15 cellular contexts compared by ENCODE assay signal in the genomic region with DNA sequence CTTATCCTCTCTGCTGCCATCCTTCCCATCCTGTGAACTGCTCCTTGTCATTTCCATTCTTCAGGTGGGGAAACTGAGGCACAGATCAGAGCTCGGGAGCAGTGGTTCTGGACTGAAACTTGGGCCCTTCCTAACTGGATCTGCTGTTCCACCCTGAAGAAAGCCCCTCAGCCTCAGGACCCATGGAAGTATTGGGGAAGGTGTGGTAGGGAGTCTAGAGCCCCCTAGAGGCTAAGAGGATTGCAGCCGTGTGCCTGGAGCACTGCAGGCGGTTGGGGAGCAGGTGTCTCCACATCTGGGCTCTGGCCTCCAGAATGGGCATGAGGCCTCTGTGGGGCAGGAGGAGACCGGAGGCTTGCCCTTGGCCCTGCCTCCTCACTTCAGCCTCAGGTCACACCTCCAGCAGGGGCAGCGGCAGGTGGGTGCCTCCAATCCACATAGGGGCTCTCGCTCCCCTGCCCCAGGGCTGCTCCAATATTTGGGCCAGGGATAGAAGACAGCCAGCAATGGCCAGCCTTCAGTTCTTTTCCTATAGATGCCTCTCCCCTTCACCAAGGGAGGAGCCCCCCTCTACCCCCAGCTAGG. TPM values are rescaled to one million over a fixed set of nuclear protein-coding genes. Genes with fewer than 3 reads are reported as not detected.
DNase-seq lines count a peak whose midpoint lies in the region; ATAC-seq and TF ChIP-seq lines count a peak whose summit lies in the region.
"Had no signal": no experiment of that assay in that cellular context is flagged by ENCODE, and none has a peak within 500 bp of the region (broad histone marks: within the 10 kb centered on the region; RNA-seq: fewer than 3 reads in every experiment).

No MANE protein-coding gene starts in this region.

- H3K36me3 Mint-ChIP-seq in type B pancreatic cell, result no peaks in the 10 kb centered on the region

- no peaks in the 10 kb centered on the region for H3K9me3 Mint-ChIP-seq in type B pancreatic cell

- ATAC-seq in right cardiac atrium (no peak), GM18517 (IDR thresholded peaks at IDR 0.05; ENCODE audit: unreplicated experiment) (no peak)

- intact Hi-C loops in right cardiac atrium (cut with DNase I), result no loop called here

- DNase-seq in cardiac muscle cell (ENCODE audit: low read depth in 1 of 2, low spot score in 1 of 2) (peak in 1 of 2 donors; percentile 51), right cardiac atrium (no peak), epithelial cell of esophagus (ENCODE audit: low read depth) (no peak), type B pancreatic cell (ENCODE audit: extremely low spot score, unreplicated experiment) (no peak), mucosa of gallbladder (ENCODE audit: low spot score) (no peak), SW480 (ENCODE audit: low spot score) (no peak)
- DNase-seq: activated CD4-positive, alpha-beta T cell treated with anti-CD3 and anti-CD28 coated beads, Interleukin-2, amount 50 U/mL, for 48 hours; COR-L47; SHP77 treated with DMSO at 0.1 percent for 48 hours; stimulated activated CD4-positive, alpha-beta T cell treated with anti-CD3 and anti-CD28 coated beads, Interleukin-1b, Interleukin-23, amount 100 ng/mL, for 48 hours had no signal

- H2AFZ ChIP-seq in OCI-LY3 (ENCODE audit: low read depth, low read length), result no peak overlapping the region

- H3K4me1 ChIP-seq in cardiac muscle cell (ENCODE audit: low read depth) (no peaks in the 10 kb centered on the region), right cardiac atrium (ENCODE audit: control insufficient read depth, insufficient read depth, low read length) (no peaks in the 10 kb centered on the region), OCI-LY3 (ENCODE audit: low read length) (no peaks in the 10 kb centered on the region)
- H3K4me1 ChIP-seq: ascending aorta had no signal

- H3K9ac ChIP-seq in OCI-LY3 (ENCODE audit: low read length), result no peak overlapping the region

- H3K4me3 ChIP-seq in cardiac muscle cell, result no peak overlapping the region
- no peak overlapping the region for H3K4me3 ChIP-seq in right cardiac atrium (ENCODE audit: low read length)
- H3K4me3 ChIP-seq in OCI-LY3 (ENCODE audit: low read length), result no peak overlapping the region
- H3K4me3 ChIP-seq in epithelial cell of esophagus (ENCODE audit: low read length), result no peak overlapping the region
- H3K4me3 ChIP-seq: ascending aorta, thoracic aorta had no signal

- H3K27ac ChIP-seq in cardiac muscle cell (no peak overlapping the region), right cardiac atrium (ENCODE audit: low read length) (no peak overlapping the region), OCI-LY3 (ENCODE audit: low read length) (no peak overlapping the region)
- H3K27ac ChIP-seq: ascending aorta, thoracic aorta had no signal

- peaks cover 53% of the 10 kb centered on the region for H3K27me3 ChIP-seq in cardiac muscle cell
- H3K27me3 ChIP-seq in right cardiac atrium (ENCODE audit: control insufficient read depth, insufficient read depth), result no peaks in the 10 kb centered on the region
- peaks cover 7% of the 10 kb centered on the region; the same call in 1 of the 2 replicates for H3K27me3 ChIP-seq in OCI-LY3 (ENCODE audit: low read depth, low read length)
- H3K27me3 ChIP-seq: ascending aorta had no signal

- 65% methylated on average over 6 of the region's 6 CpGs for WGBS in right cardiac atrium

- TF ChIP-seq CTCF in cardiac muscle cell (IDR thresholded peaks at IDR 0.05; ENCODE audit: low read depth, low read length) (peak; percentile 55), OCI-LY3 (IDR thresholded peaks at IDR 0.05; ENCODE audit: low read depth, low read length) (peak; percentile 48), epithelial cell of esophagus (IDR thresholded peaks at IDR 0.05; ENCODE audit: insufficient read depth, low read depth, low read length, missing control alignments) (peak; percentile 28), type B pancreatic cell (conservative IDR thresholded peaks at IDR 0.05) (peak; percentile 64)

- H3K4me1 Mint-ChIP-seq in type B pancreatic cell (ENCODE audit: unreplicated experiment), result peaks cover 4% of the 10 kb centered on the region

- H3K4me2 ChIP-seq in OCI-LY3 (ENCODE audit: low read length), result no peak overlapping the region

- peaks cover 27% of the 10 kb centered on the region for H3K27me3 Mint-ChIP-seq in type B pancreatic cell

- no peak overlapping the region for H3K4me3 Mint-ChIP-seq in type B pancreatic cell

- no peaks in the 10 kb centered on the region for H4K20me1 ChIP-seq in OCI-LY3 (ENCODE audit: insufficient read depth, low read length)

- H3K9me3 ChIP-seq in cardiac muscle cell (ENCODE audit: low read depth), result no peaks in the 10 kb centered on the region
- H3K9me3 ChIP-seq in right cardiac atrium (ENCODE audit: control insufficient read depth, low read length), result no peaks in the 10 kb centered on the region
- no peaks in the 10 kb centered on the region for H3K9me3 ChIP-seq in OCI-LY3 (ENCODE audit: insufficient read depth, low read length)
- H3K9me3 ChIP-seq: ascending aorta, thoracic aorta had no signal

- H3K36me3 ChIP-seq in cardiac muscle cell, result no peaks in the 10 kb centered on the region
- no peaks in the 10 kb centered on the region for H3K36me3 ChIP-seq in OCI-LY3 (replicated peaks; ENCODE audit: low read depth, low read length)
- H3K36me3 ChIP-seq: ascending aorta, thoracic aorta had no signal

- no peak overlapping the region for H3K27ac Mint-ChIP-seq in type B pancreatic cell

- H3K79me2 ChIP-seq in OCI-LY3 (ENCODE audit: low read length), result no peaks in the 10 kb centered on the region

RNA-seq across cellular contexts. Expression of gene DNAJB8, which starts 28.1 kb away (rescaled TPM):
- not detected in 2 replicates for total RNA-seq in cardiac muscle cell
- not detected in 2 replicates for polyA plus RNA-seq in cardiac muscle cell
- total RNA-seq in right cardiac atrium, result not detected
- polyA plus RNA-seq in right cardiac atrium, result not detected
- total RNA-seq in type B pancreatic cell (ENCODE audit: low replicate concordance), result not detected in 2 replicates
- not detected for total RNA-seq in mucosa of gallbladder
- total RNA-seq: ascending aorta, glomerular endothelial cell, thoracic aorta had no signal

RNA-seq across cellular contexts. Expression of gene GATA2, which starts 54.4 kb away (rescaled TPM):
- total RNA-seq in cardiac muscle cell (17.7 and 18.3 TPM in 2 replicates), right cardiac atrium (10 to 100 TPM in 3 of 4 donors, 1 to 10 TPM in 1; 9.7 to 18.1 (median 15.4) TPM), type B pancreatic cell (ENCODE audit: low replicate concordance) (14.1 and 23.9 TPM in 2 replicates), mucosa of gallbladder (22.8 TPM)
- polyA plus RNA-seq in cardiac muscle cell (15.2 and 22.7 TPM in 2 replicates), right cardiac atrium (14.3 TPM)
